ENCODE assay signal across 3 cellular contexts in genomic region chr18:44742741-44743311, GRCh38.
TF ChIP-seq lines count a peak whose summit lies in the region.

No MANE protein-coding gene starts in this region.

TF ChIP-seq in liver, 16 proteins besides CTCF, POLR2A, EP300 and RAD21:
- TF ChIP-seq HNF4A (conservative IDR thresholded peaks at IDR 0.05) = peak in 1 of 2 donors; percentile 14
- TF ChIP-seq SP1 (IDR thresholded peaks at IDR 0.05) = no peak
- no peak for TF ChIP-seq JUND (IDR thresholded peaks at IDR 0.05)
- TF ChIP-seq EGR1 (IDR thresholded peaks at IDR 0.05; ENCODE audit: low read depth in 2 of 2) = no peak
- TF ChIP-seq FOXA1 (IDR thresholded peaks at IDR 0.05) = peak; percentile 29
- TF ChIP-seq YY1 (IDR thresholded peaks at IDR 0.05) = peak; percentile 43
- TF ChIP-seq REST (IDR thresholded peaks at IDR 0.05) = no peak
- TF ChIP-seq RXRA (IDR thresholded peaks at IDR 0.05) = peak in 1 of 2 donors; percentile 28
- TF ChIP-seq MAX (IDR thresholded peaks at IDR 0.05) = no peak

TF ChIP-seq in HepG2, 621 proteins besides CTCF, POLR2A, EP300 and RAD21:
- TF ChIP-seq ARID3A (IDR thresholded peaks at IDR 0.05; ENCODE audit: low read depth, low read length) (no peak), ZNF891 (CRISPR knock-in tag; IDR thresholded peaks at IDR 0.05) (no peak), ZNF782 (CRISPR knock-in tag; IDR thresholded peaks at IDR 0.05; ENCODE audit: borderline replicate concordance) (no peak), NFKBIZ (CRISPR knock-in tag; IDR thresholded peaks at IDR 0.05) (no peak), SP4 (CRISPR knock-in tag; IDR thresholded peaks at IDR 0.05) (no peak), ZNF441 (CRISPR knock-in tag; IDR thresholded peaks at IDR 0.05; ENCODE audit: borderline replicate concordance) (no peak), ETS1 (CRISPR knock-in tag; IDR thresholded peaks at IDR 0.05) (no peak), ZNF639 (CRISPR knock-in tag; conservative IDR thresholded peaks at IDR 0.05) (no peak), CREM (IDR thresholded peaks at IDR 0.05) (no peak), CREM (CRISPR knock-in tag; IDR thresholded peaks at IDR 0.05) (no peak), FOXO1 (CRISPR knock-in tag; IDR thresholded peaks at IDR 0.05) (no peak)

TF ChIP-seq in GM12878, 131 proteins besides CTCF, POLR2A, EP300 and RAD21:
- TF ChIP-seq LARP7 (IDR thresholded peaks at IDR 0.05) (no peak), CBFB (IDR thresholded peaks at IDR 0.05; ENCODE audit: low read depth) (no peak), EED (IDR thresholded peaks at IDR 0.05; ENCODE audit: low read depth) (peak; percentile 47; the same call in 1 of the 2 replicates), IKZF2 (IDR thresholded peaks at IDR 0.05) (0 out of 4 replicates have a peak, but pooled peaks of 1 of the 2 experiments have one; percentile 20), CEBPZ (IDR thresholded peaks at IDR 0.05; ENCODE audit: low read depth, low read length) (no peak)
TF ChIP-seq in GM12878: peak in this region for 2.
